In genomic region chr1:23622284-23622683, GRCh38 we compare ENCODE assay signal across 18 cellular contexts.
"Had no signal": no experiment of that assay in that cellular context is flagged by ENCODE, and none has a peak within 500 bp of the region (broad histone marks: within the 10 kb centered on the region; RNA-seq: fewer than 3 reads in every experiment).

No MANE protein-coding gene starts in this region.

- H3K4me1 ChIP-seq: gastrocnemius medialis, prostate gland had no signal

- H3K9me3 ChIP-seq: esophagus squamous epithelium, gastrocnemius medialis, left ventricle myocardium inferior, neutrophil, ovary, prostate gland, right atrium auricular region, spleen, tibial nerve had no signal

- H3K4me3 ChIP-seq: cardiac muscle cell, esophagus squamous epithelium, gastrocnemius medialis, left ventricle myocardium inferior, ovary, prostate gland, right atrium auricular region, spleen, tibial nerve had no signal

- H3K36me3 ChIP-seq: cardiac muscle cell, esophagus squamous epithelium, gastrocnemius medialis, left ventricle myocardium inferior, neutrophil, ovary, prostate gland, right atrium auricular region, spleen, tibial nerve had no signal

- H3K27ac Mint-ChIP-seq: endodermal cell; natural killer cell treated with Interleukin-12 subunit alpha and Interleukin-12 subunit beta and Interleukin-15 and Interleukin-18, amount 100 ng/mL, for 72 hours; stimulated activated naive CD8-positive, alpha-beta T cell treated with anti-CD3 and anti-CD28 coated beads, Interleukin-15, amount 100 ng/mL, for 72 hours had no signal

- ATAC-seq: gastrocnemius medialis; natural killer cell treated with Interleukin-12 subunit alpha and Interleukin-12 subunit beta and Interleukin-15 and Interleukin-18, amount 100 ng/mL, for 72 hours; stimulated activated naive CD8-positive, alpha-beta T cell treated with anti-CD3 and anti-CD28 coated beads, Interleukin-15, amount 100 ng/mL, for 72 hours had no signal

- H3K9me3 Mint-ChIP-seq: endodermal cell; natural killer cell treated with Interleukin-12 subunit alpha and Interleukin-12 subunit beta and Interleukin-15 and Interleukin-18, amount 100 ng/mL, for 72 hours had no signal

- H3K4me3 Mint-ChIP-seq: endodermal cell; natural killer cell treated with Interleukin-12 subunit alpha and Interleukin-12 subunit beta and Interleukin-15 and Interleukin-18, amount 100 ng/mL, for 72 hours; stimulated activated naive CD8-positive, alpha-beta T cell treated with anti-CD3 and anti-CD28 coated beads, Interleukin-15, amount 100 ng/mL, for 72 hours had no signal

- H3K27me3 ChIP-seq: ovary had no signal

- H3K27me3 Mint-ChIP-seq: stimulated activated naive CD8-positive, alpha-beta T cell treated with anti-CD3 and anti-CD28 coated beads, Interleukin-15, amount 100 ng/mL, for 72 hours had no signal

- H3K27ac ChIP-seq: cardiac muscle cell, esophagus squamous epithelium, gastrocnemius medialis, left ventricle myocardium inferior, neutrophil, ovary, prostate gland, right atrium auricular region, tibial nerve had no signal

- DNase-seq: activated effector memory CD4-positive, alpha-beta T cell treated with anti-CD3 and anti-CD28 coated beads, Interleukin-2, amount 50 U/mL, for 16 hours; cortex of kidney; endodermal cell; esophagus squamous epithelium; gastrocnemius medialis; head of caudate nucleus; hypothalamus; left ventricle myocardium inferior; ovary; spleen; stimulated activated CD4-positive, alpha-beta T cell treated with anti-CD3 and anti-CD28 coated beads, Interleukin-4, amount 100 ng/mL, for 1 hour; stimulated activated naive CD8-positive, alpha-beta T cell treated with anti-CD3 and anti-CD28 coated beads, Interleukin-15, amount 100 ng/mL, for 72 hours had no signal
